2 cellular contexts compared by ENCODE assay signal in the genomic region with DNA sequence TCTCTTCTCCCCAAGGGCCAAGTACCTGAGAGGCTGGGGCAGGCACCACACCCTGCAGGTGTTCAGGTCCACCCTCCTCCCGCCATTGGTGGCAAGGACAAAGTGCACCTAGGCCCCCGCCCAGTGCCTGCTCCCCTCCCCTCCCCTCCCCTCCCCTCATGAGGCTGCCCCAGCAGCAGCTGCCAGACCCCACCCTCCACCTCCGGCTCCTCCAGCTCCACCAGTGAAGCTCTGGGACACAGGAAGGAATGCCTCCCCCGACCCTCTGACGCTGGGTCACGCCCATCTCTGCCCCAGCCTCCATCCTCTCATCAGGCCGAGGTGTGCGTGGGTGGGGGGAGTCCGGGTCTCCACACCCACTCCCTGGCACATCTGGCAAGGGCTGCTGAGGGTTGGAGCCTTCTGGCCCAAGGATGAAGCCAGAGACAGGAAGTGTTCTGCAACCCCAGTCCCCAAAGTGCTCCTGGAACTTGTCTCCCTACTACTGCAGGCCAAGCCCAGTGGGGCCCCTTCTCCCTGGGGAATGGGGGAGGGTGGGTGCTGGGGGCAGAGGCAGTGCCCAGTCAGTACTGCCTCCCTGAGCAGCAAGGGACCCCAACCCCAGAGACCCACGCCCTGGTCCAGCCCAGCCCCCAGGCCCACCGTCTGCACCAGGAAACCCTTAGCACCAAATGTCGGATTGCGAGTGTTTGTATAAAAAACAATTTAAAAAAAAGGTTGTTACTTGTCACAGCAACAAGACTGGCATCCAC.
TF ChIP-seq lines count a peak whose summit lies in the region.

No MANE protein-coding gene starts in this region.

TF ChIP-seq in HEK293T, 16 proteins besides CTCF, POLR2A, EP300 and RAD21:
- TF ChIP-seq SP1 (IDR thresholded peaks at IDR 0.05) (no peak), FOXM1 (IDR thresholded peaks at IDR 0.05; ENCODE audit: borderline replicate concordance) (no peak), FOXK2 (IDR thresholded peaks at IDR 0.05) (no peak), BHLHE40 (IDR thresholded peaks at IDR 0.05; ENCODE audit: borderline replicate concordance) (no peak), L3MBTL2 (conservative IDR thresholded peaks at IDR 0.05) (no peak), ARNT (IDR thresholded peaks at IDR 0.05) (no peak), TARDBP (IDR thresholded peaks at IDR 0.05) (no peak), NFRKB (IDR thresholded peaks at IDR 0.05) (no peak), CTBP1 (IDR thresholded peaks at IDR 0.05; ENCODE audit: borderline replicate concordance) (no peak), FOXA1 (IDR thresholded peaks at IDR 0.05) (no peak), SUZ12 (IDR thresholded peaks at IDR 0.05) (no peak), LEF1 (IDR thresholded peaks at IDR 0.05; ENCODE audit: borderline replicate concordance) (no peak), HDGF (IDR thresholded peaks at IDR 0.05; ENCODE audit: borderline replicate concordance) (no peak), ELF4 (IDR thresholded peaks at IDR 0.05) (no peak), ZNF384 (IDR thresholded peaks at IDR 0.05) (no peak)
- TF ChIP-seq, protein P1, sequence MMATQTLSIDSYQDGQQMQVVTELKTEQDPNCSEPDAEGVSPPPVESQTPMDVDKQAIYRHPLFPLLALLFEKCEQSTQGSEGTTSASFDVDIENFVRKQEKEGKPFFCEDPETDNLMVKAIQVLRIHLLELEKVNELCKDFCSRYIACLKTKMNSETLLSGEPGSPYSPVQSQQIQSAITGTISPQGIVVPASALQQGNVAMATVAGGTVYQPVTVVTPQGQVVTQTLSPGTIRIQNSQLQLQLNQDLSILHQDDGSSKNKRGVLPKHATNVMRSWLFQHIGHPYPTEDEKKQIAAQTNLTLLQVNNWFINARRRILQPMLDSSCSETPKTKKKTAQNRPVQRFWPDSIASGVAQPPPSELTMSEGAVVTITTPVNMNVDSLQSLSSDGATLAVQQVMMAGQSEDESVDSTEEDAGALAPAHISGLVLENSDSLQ (IDR thresholded peaks at IDR 0.05), result no peak

TF ChIP-seq in H1, 55 proteins besides CTCF, POLR2A, EP300 and RAD21:
- TF ChIP-seq, protein P2, sequence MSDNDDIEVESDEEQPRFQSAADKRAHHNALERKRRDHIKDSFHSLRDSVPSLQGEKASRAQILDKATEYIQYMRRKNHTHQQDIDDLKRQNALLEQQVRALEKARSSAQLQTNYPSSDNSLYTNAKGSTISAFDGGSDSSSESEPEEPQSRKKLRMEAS (IDR thresholded peaks at IDR 0.05), result 0 out of 2 replicates have a peak, but pooled peaks have one; percentile 1
- TF ChIP-seq TBP (IDR thresholded peaks at IDR 0.05; ENCODE audit: low read depth, low read length), result no peak
- TF ChIP-seq TAF1 (IDR thresholded peaks at IDR 0.05; ENCODE audit: low read depth, low read length), result no peak
- no peak for TF ChIP-seq NANOG (IDR thresholded peaks at IDR 0.05; ENCODE audit: insufficient read depth, low read depth, low read length, poor library complexity, severe bottlenecking)
- no peak; the same call in 1 of the 2 replicates for TF ChIP-seq EGR1 (IDR thresholded peaks at IDR 0.05; ENCODE audit: borderline replicate concordance, low read depth, low read length)
- TF ChIP-seq TCF12 (IDR thresholded peaks at IDR 0.05; ENCODE audit: low read depth, low read length), result 0 out of 2 replicates have a peak, but pooled peaks have one; percentile 37
- TF ChIP-seq, protein P3, sequence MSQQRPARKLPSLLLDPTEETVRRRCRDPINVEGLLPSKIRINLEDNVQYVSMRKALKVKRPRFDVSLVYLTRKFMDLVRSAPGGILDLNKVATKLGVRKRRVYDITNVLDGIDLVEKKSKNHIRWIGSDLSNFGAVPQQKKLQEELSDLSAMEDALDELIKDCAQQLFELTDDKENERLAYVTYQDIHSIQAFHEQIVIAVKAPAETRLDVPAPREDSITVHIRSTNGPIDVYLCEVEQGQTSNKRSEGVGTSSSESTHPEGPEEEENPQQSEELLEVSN (IDR thresholded peaks at IDR 0.05), result no peak
- no peak for TF ChIP-seq BRCA1 (IDR thresholded peaks at IDR 0.05; ENCODE audit: low read depth, low read length)
- TF ChIP-seq, protein P4, sequence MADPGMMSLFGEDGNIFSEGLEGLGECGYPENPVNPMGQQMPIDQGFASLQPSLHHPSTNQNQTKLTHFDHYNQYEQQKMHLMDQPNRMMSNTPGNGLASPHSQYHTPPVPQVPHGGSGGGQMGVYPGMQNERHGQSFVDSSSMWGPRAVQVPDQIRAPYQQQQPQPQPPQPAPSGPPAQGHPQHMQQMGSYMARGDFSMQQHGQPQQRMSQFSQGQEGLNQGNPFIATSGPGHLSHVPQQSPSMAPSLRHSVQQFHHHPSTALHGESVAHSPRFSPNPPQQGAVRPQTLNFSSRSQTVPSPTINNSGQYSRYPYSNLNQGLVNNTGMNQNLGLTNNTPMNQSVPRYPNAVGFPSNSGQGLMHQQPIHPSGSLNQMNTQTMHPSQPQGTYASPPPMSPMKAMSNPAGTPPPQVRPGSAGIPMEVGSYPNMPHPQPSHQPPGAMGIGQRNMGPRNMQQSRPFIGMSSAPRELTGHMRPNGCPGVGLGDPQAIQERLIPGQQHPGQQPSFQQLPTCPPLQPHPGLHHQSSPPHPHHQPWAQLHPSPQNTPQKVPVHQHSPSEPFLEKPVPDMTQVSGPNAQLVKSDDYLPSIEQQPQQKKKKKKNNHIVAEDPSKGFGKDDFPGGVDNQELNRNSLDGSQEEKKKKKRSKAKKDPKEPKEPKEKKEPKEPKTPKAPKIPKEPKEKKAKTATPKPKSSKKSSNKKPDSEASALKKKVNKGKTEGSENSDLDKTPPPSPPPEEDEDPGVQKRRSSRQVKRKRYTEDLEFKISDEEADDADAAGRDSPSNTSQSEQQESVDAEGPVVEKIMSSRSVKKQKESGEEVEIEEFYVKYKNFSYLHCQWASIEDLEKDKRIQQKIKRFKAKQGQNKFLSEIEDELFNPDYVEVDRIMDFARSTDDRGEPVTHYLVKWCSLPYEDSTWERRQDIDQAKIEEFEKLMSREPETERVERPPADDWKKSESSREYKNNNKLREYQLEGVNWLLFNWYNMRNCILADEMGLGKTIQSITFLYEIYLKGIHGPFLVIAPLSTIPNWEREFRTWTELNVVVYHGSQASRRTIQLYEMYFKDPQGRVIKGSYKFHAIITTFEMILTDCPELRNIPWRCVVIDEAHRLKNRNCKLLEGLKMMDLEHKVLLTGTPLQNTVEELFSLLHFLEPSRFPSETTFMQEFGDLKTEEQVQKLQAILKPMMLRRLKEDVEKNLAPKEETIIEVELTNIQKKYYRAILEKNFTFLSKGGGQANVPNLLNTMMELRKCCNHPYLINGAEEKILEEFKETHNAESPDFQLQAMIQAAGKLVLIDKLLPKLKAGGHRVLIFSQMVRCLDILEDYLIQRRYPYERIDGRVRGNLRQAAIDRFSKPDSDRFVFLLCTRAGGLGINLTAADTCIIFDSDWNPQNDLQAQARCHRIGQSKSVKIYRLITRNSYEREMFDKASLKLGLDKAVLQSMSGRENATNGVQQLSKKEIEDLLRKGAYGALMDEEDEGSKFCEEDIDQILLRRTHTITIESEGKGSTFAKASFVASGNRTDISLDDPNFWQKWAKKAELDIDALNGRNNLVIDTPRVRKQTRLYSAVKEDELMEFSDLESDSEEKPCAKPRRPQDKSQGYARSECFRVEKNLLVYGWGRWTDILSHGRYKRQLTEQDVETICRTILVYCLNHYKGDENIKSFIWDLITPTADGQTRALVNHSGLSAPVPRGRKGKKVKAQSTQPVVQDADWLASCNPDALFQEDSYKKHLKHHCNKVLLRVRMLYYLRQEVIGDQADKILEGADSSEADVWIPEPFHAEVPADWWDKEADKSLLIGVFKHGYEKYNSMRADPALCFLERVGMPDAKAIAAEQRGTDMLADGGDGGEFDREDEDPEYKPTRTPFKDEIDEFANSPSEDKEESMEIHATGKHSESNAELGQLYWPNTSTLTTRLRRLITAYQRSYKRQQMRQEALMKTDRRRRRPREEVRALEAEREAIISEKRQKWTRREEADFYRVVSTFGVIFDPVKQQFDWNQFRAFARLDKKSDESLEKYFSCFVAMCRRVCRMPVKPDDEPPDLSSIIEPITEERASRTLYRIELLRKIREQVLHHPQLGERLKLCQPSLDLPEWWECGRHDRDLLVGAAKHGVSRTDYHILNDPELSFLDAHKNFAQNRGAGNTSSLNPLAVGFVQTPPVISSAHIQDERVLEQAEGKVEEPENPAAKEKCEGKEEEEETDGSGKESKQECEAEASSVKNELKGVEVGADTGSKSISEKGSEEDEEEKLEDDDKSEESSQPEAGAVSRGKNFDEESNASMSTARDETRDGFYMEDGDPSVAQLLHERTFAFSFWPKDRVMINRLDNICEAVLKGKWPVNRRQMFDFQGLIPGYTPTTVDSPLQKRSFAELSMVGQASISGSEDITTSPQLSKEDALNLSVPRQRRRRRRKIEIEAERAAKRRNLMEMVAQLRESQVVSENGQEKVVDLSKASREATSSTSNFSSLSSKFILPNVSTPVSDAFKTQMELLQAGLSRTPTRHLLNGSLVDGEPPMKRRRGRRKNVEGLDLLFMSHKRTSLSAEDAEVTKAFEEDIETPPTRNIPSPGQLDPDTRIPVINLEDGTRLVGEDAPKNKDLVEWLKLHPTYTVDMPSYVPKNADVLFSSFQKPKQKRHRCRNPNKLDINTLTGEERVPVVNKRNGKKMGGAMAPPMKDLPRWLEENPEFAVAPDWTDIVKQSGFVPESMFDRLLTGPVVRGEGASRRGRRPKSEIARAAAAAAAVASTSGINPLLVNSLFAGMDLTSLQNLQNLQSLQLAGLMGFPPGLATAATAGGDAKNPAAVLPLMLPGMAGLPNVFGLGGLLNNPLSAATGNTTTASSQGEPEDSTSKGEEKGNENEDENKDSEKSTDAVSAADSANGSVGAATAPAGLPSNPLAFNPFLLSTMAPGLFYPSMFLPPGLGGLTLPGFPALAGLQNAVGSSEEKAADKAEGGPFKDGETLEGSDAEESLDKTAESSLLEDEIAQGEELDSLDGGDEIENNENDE (IDR thresholded peaks at IDR 0.05; ENCODE audit: insufficient replicate concordance, low read length), result no peak
- TF ChIP-seq KDM5A (IDR thresholded peaks at IDR 0.05; ENCODE audit: low read length), result no peak
- no peak for TF ChIP-seq SP2 (IDR thresholded peaks at IDR 0.05; ENCODE audit: low read length)
- 0 out of 2 replicates have a peak, but pooled peaks have one; percentile 25 for TF ChIP-seq YY1 (IDR thresholded peaks at IDR 0.05; ENCODE audit: low read depth, low read length)
- TF ChIP-seq FOSL1 (IDR thresholded peaks at IDR 0.05; ENCODE audit: insufficient read depth, low read depth, low read length), result no peak
- TF ChIP-seq RFX5 (IDR thresholded peaks at IDR 0.05; ENCODE audit: borderline replicate concordance, low read depth, low read length), result no peak
- no peak for TF ChIP-seq POLR2AphosphoS5 (IDR thresholded peaks at IDR 0.05; ENCODE audit: low read depth, low read length)
- 0 out of 2 replicates have a peak, but pooled peaks have one; percentile 7 for TF ChIP-seq CREB1 (IDR thresholded peaks at IDR 0.05)
- TF ChIP-seq POU5F1 (IDR thresholded peaks at IDR 0.05; ENCODE audit: low read depth, low read length), result no peak
- no peak for TF ChIP-seq KDM4A (IDR thresholded peaks at IDR 0.05; ENCODE audit: low read depth, low read length, severe bottlenecking)
- peak in 1 of 2 experiments; percentile 25; a peak in 1 of 4 replicates for TF ChIP-seq SIN3A (conservative IDR thresholded peaks at IDR 0.05 in 1 of 2, IDR thresholded peaks at IDR 0.05 in 1 of 2; ENCODE audit: low read depth in 1 of 2, low read length in 2 of 2)
- no peak for TF ChIP-seq BCL11A (IDR thresholded peaks at IDR 0.05; ENCODE audit: low read depth in 2 of 2, low read length in 2 of 2)
- TF ChIP-seq EZH2 (IDR thresholded peaks at IDR 0.05; ENCODE audit: low read depth, low read length, severe bottlenecking), result no peak
- no peak for TF ChIP-seq GTF2F1 (IDR thresholded peaks at IDR 0.05; ENCODE audit: borderline replicate concordance, low read depth, low read length)
- no peak for TF ChIP-seq SIRT6 (IDR thresholded peaks at IDR 0.05; ENCODE audit: low read length)
- TF ChIP-seq SRF (IDR thresholded peaks at IDR 0.05; ENCODE audit: low read depth, low read length), result no peak
TF ChIP-seq in H1: peak in this region for 5.
